8 cellular contexts compared by ENCODE assay signal in the genomic region with DNA sequence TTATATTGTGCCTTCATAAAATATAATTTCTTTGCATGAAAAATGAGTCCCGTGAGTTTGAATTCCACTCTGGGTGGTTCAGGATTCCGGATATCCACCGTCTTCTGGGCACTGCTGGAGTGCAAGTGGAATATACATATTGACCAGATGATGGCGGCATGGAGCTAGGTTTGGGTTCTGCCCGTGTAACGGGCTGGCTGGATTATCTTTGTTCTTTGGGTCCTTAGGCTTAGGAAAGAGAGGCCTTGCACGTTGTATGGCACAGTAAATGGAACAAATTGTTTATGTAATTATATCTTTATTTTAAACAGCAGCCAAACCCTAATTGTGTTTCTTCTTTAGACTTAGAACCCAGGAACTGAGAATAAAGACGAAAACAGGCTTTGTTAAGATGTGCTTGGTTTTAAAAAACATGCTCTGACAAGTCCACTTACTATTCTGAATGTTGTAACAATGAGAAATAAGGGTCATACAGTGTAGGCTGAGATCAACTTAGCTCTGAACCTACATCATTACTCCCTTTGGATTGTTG. TPM values are rescaled to one million over a fixed set of nuclear protein-coding genes. Genes with fewer than 3 reads are reported as not detected.
DNase-seq lines count a peak whose midpoint lies in the region; ATAC-seq and TF ChIP-seq lines count a peak whose summit lies in the region.

No MANE protein-coding gene starts in this region.

- DNase-seq in GM10248 (ENCODE audit: extremely low spot score) (peak; percentile 73), HFF-Myc (ENCODE audit: extremely low read depth, low read depth) (peak; percentile 86), NCI-H1092 (lab: John Stamatoyannopoulos, UW) (peak; percentile 73), SK-N-DZ (ENCODE audit: low spot score) (peak; percentile 80), glutamatergic neuron (peak; percentile 58), progenitor cell of endocrine pancreas (ENCODE audit: low spot score, unreplicated experiment) (peak; percentile 37)
- peak in 1 of 2 donors; percentile 66 for DNase-seq in activated naive CD4-positive, alpha-beta T cell treated with anti-CD3 and anti-CD28 coated beads, Interleukin-2, amount 50 U/mL, for 72 hours (ENCODE audit: low spot score in 2 of 2)

- peak; percentile 86 for TF ChIP-seq CTCF in GM10248 (IDR thresholded peaks at IDR 0.05; ENCODE audit: control extremely low read depth, extremely low read depth, low read depth, missing control alignments)
- TF ChIP-seq CTCF in HFF-Myc (IDR thresholded peaks at IDR 0.05; ENCODE audit: low read depth, low read length, missing control alignments): peak; percentile 61
- TF ChIP-seq CTCF in glutamatergic neuron (IDR thresholded peaks at IDR 0.05; ENCODE audit: partially characterized antibody, unreplicated experiment): peak; percentile 73
- peak; percentile 91 for TF ChIP-seq CTCF in progenitor cell of endocrine pancreas (IDR thresholded peaks at IDR 0.05; ENCODE audit: unreplicated experiment)

- no peak overlapping the region for H3K4me3 ChIP-seq in HFF-Myc (replicated peaks; ENCODE audit: low read depth, low read length)

- no peaks in the 10 kb centered on the region for H3K27me3 Mint-ChIP-seq in glutamatergic neuron (ENCODE audit: unreplicated experiment)
- no peaks in the 10 kb centered on the region for H3K27me3 Mint-ChIP-seq in progenitor cell of endocrine pancreas

- CTCF ChIA-PET in GM10248 (lab: Yijun Ruan, JAX): interaction anchor here (0.7 to 4.7 kb wide), 41 partner anchors 9 to 963 kb away, joined by 3 to 63 read pairs (median 5); partner anchors contain the start of gene ACBD6

- no peaks in the 10 kb centered on the region for H3K36me3 Mint-ChIP-seq in activated naive CD4-positive, alpha-beta T cell treated with anti-CD3 and anti-CD28 coated beads, Interleukin-2, amount 50 U/mL, for 72 hours
- H3K36me3 Mint-ChIP-seq in glutamatergic neuron (ENCODE audit: unreplicated experiment) (no peaks in the 10 kb centered on the region), progenitor cell of endocrine pancreas (ENCODE audit: insufficient read depth) (no peaks in the 10 kb centered on the region)

- no peaks in the 10 kb centered on the region for H3K9me3 Mint-ChIP-seq in activated naive CD4-positive, alpha-beta T cell treated with anti-CD3 and anti-CD28 coated beads, Interleukin-2, amount 50 U/mL, for 72 hours
- no peaks in the 10 kb centered on the region for H3K9me3 Mint-ChIP-seq in glutamatergic neuron (ENCODE audit: unreplicated experiment)
- H3K9me3 Mint-ChIP-seq in progenitor cell of endocrine pancreas (ENCODE audit: low read depth): peaks cover 3% of the 10 kb centered on the region

- POLR2A ChIA-PET in GM10248 (lab: Yijun Ruan, JAX): no interaction called here

- no peak overlapping the region for H3K27ac Mint-ChIP-seq in activated naive CD4-positive, alpha-beta T cell treated with anti-CD3 and anti-CD28 coated beads, Interleukin-2, amount 50 U/mL, for 72 hours
- H3K27ac Mint-ChIP-seq in glutamatergic neuron (ENCODE audit: unreplicated experiment): no peak overlapping the region
- H3K27ac Mint-ChIP-seq in progenitor cell of endocrine pancreas: no peak overlapping the region

- H3K4me1 Mint-ChIP-seq in glutamatergic neuron (ENCODE audit: low read depth, unreplicated experiment) (no peaks in the 10 kb centered on the region), progenitor cell of endocrine pancreas (ENCODE audit: low read depth) (peaks cover 6% of the 10 kb centered on the region)

- H3K4me3 Mint-ChIP-seq in glutamatergic neuron (ENCODE audit: unreplicated experiment): no peak overlapping the region
- H3K4me3 Mint-ChIP-seq in progenitor cell of endocrine pancreas (ENCODE audit: low read depth): no peak overlapping the region

- peak; percentile 95 to 99 for ATAC-seq in activated naive CD4-positive, alpha-beta T cell treated with anti-CD3 and anti-CD28 coated beads, Interleukin-2, amount 50 U/mL, for 72 hours
- no peak for ATAC-seq in HG02884 (IDR thresholded peaks at IDR 0.05; ENCODE audit: unreplicated experiment)

RNA-seq across cellular contexts. Expression of gene ACBD6, which starts 13.5 kb away (rescaled TPM):
- polyA plus RNA-seq in SK-N-DZ (2014; cell fraction: cytosol; rRNA removed): 58.9 and 72.3 TPM in 2 replicates
- 86.0 and 102 TPM in 2 replicates for polyA plus RNA-seq in SK-N-DZ (2014; cell fraction: nucleus; rRNA removed)
- total RNA-seq in activated naive CD4-positive, alpha-beta T cell treated with anti-CD3 and anti-CD28 coated beads, Interleukin-2, amount 50 U/mL, for 72 hours: 10 to 100 TPM; 18.6 to 51.2 TPM
- total RNA-seq in glutamatergic neuron (ENCODE audit: unreplicated experiment) (52.9 TPM), progenitor cell of endocrine pancreas (54.2 and 60.8 TPM in 2 replicates)

RNA-seq across cellular contexts. Expression of gene OVAAL, which starts 42.8 kb away (rescaled TPM):
- polyA plus RNA-seq in SK-N-DZ (2014; cell fraction: cytosol; rRNA removed): 0.38 and 0.39 TPM in 2 replicates
- 0.73 and 1.4 TPM in 2 replicates for polyA plus RNA-seq in SK-N-DZ (2014; cell fraction: nucleus; rRNA removed)
- not detected for total RNA-seq in activated naive CD4-positive, alpha-beta T cell treated with anti-CD3 and anti-CD28 coated beads, Interleukin-2, amount 50 U/mL, for 72 hours
- not detected for total RNA-seq in glutamatergic neuron (ENCODE audit: unreplicated experiment)
- not detected in 2 replicates for total RNA-seq in progenitor cell of endocrine pancreas
